24 cellular contexts compared by ENCODE assay signal in genomic region chr1:160547371-160547901, GRCh38. TPM values are rescaled to one million over a fixed set of nuclear protein-coding genes. Genes with fewer than 3 reads are reported as not detected.
A peak's percentile ranks its signal among the peaks of the same experiment; 100 is the strongest.
DNase-seq lines count a peak whose midpoint lies in the region; ATAC-seq, FAIRE-seq and TF ChIP-seq lines count a peak whose summit lies in the region.
"Had no signal": no experiment of that assay in that cellular context is flagged by ENCODE, and none has a peak within 500 bp of the region (broad histone marks: within the 10 kb centered on the region; RNA-seq: fewer than 3 reads in every experiment).

No MANE protein-coding gene starts in this region.

- H3K9me3 ChIP-seq in BLaER1 (no peaks in the 10 kb centered on the region), H1 (ENCODE audit: insufficient read depth in 2 of 2, low read depth in 1 of 2, low read length in 1 of 2) (no peaks in the 10 kb centered on the region)
- H3K9me3 ChIP-seq: thyroid gland had no signal

- no peaks in the 10 kb centered on the region for H3K27me3 ChIP-seq in BLaER1
- no peaks in the 10 kb centered on the region for H3K27me3 ChIP-seq in H1 (replicated peaks in 1 of 4; ENCODE audit: control insufficient read depth in 3 of 4, extremely low read depth in 1 of 4, insufficient read depth in 3 of 4, low read length in 3 of 4)
- H3K27me3 ChIP-seq: thyroid gland had no signal

- H2BK5ac ChIP-seq in H1 (ENCODE audit: low read depth, low read length) = 0 out of 2 replicates have a peak overlapping the region, but pooled peaks have one; percentile 22

- H4K91ac ChIP-seq in H1 (replicated peaks; ENCODE audit: insufficient read length, low read length) = no peak overlapping the region

- H3K36me3 Mint-ChIP-seq in T-cell (peaks cover 51% of the 10 kb centered on the region), nephron progenitor cell (ENCODE audit: low read depth) (no peaks in the 10 kb centered on the region)

- peak; percentile 73 for DNase-seq in G401 (ENCODE audit: low spot score)
- DNase-seq in T-cell = no peak
- no peak for DNase-seq in H1 (ENCODE audit: low read depth in 1 of 2, low spot score in 2 of 2)
- DNase-seq in nephron progenitor cell = no peak
- DNase-seq in stimulated activated CD4-positive, alpha-beta T cell treated with anti-CD3 and anti-CD28 coated beads, Interleukin-4, amount 100 ng/mL, for 24 hours = no peak
- DNase-seq: activated CD4-positive, alpha-beta T cell treated with anti-CD3 and anti-CD28 coated beads, Interleukin-2, amount 10 ng/mL, durations not matched to agents 7 days and 5 days; activated naive CD8-positive, alpha-beta T cell treated with anti-CD3 and anti-CD28 coated beads, Interleukin-2, amount 10 ng/mL, durations not matched to agents 7 days and 5 days; EL; kidney glomerular epithelial cell; NCI-H1436 treated with DMSO at 0.1 percent for 48 hours; occipital lobe; retina; stimulated activated naive CD4-positive, alpha-beta T cell; thyroid gland had no signal

- no peak overlapping the region; the same call in 1 of the 2 replicates for H2AK5ac ChIP-seq in H1 (ENCODE audit: low read depth, low read length)

- no peak overlapping the region for H4K8ac ChIP-seq in H1 (ENCODE audit: extremely low read depth, insufficient read depth, low read length)

- CTCF ChIA-PET in T-cell (lab: Charles Lee) (interaction anchor here (0.6 to 1.2 kb wide), 2 partner anchors 72 to 129 kb away, joined by 3 read pairs; no protein-coding TSS in a partner anchor), H1 (lab: Charles Lee; ENCODE audit: partially characterized antibody) (interaction anchor here (1.2 to 9.6 kb wide), 4 partner anchors 27 to 72 kb away, joined by 5 to 88 read pairs (median 27); no protein-coding TSS in a partner anchor)

- no peak for FAIRE-seq in H1 (lab: Jason Lieb, UNC)

- no peak overlapping the region for H3K4me3 Mint-ChIP-seq in T-cell
- no peak overlapping the region for H3K4me3 Mint-ChIP-seq in nephron progenitor cell
- H3K4me3 Mint-ChIP-seq: activated CD4-positive, alpha-beta T cell treated with anti-CD3 and anti-CD28 coated beads, Interleukin-2, amount 10 ng/mL, durations not matched to agents 7 days and 5 days; activated naive CD8-positive, alpha-beta T cell treated with anti-CD3 and anti-CD28 coated beads, Interleukin-2, amount 10 ng/mL, durations not matched to agents 7 days and 5 days; central memory CD8-positive, alpha-beta T cell; T-helper 2 cell treated with Interferon-gamma antibody and Interleukin-4, amounts not matched to agents 5 μg/mL and 100 μg/mL, for 36 hours had no signal

- no peak overlapping the region for H3K4ac ChIP-seq in H1 (replicated peaks; ENCODE audit: insufficient read length, low read depth, low read length)

- WGBS in H1 (ENCODE audit: extremely low coverage in 1 of 2, insufficient coverage in 1 of 2, insufficient read length in 1 of 2, insufficient replicate concordance in 2 of 2, low coverage in 1 of 2, low lambda C conversion rate in 2 of 2, missing lambda C conversion rate in 1 of 2), 2 experiments = 80% methylated on average over 4 of the region's 4 CpGs; no CpG with 5 or more reads in 1 of the 2 experiments

- H3K4me1 ChIP-seq in BLaER1 (peaks cover 86% of the 10 kb centered on the region), H1 (replicated peaks in 1 of 4; ENCODE audit: control insufficient read depth in 3 of 4, insufficient read depth in 4 of 4, low read length in 3 of 4) (no peaks in the 10 kb centered on the region)
- H3K4me1 ChIP-seq: thyroid gland had no signal

- TF ChIP-seq CTCF in H1 (IDR thresholded peaks at IDR 0.05; ENCODE audit: control extremely low read depth in 1 of 3, insufficient read depth in 1 of 3, low read depth in 1 of 3, low read length in 3 of 3) (no peak), nephron progenitor cell (IDR thresholded peaks at IDR 0.05) (no peak)

- H3K14ac ChIP-seq in H1 (ENCODE audit: insufficient read length) = no peak overlapping the region

- peak overlapping the region; percentile 85 for H3K4me2 ChIP-seq in BLaER1
- H3K4me2 ChIP-seq in H1 (ENCODE audit: insufficient read depth in 1 of 2, low read depth in 2 of 2, low read length in 2 of 2) = no peak overlapping the region
- H3K4me2 ChIP-seq: smooth muscle cell had no signal

- peak overlapping the region; percentile 88 for H3K27ac ChIP-seq in BLaER1
- H3K27ac ChIP-seq in H1 (ENCODE audit: low read depth, low read length) = no peak overlapping the region
- H3K27ac ChIP-seq: SK-N-MC, thyroid gland had no signal

- H3K36me3 ChIP-seq in BLaER1 (peaks cover 9% of the 10 kb centered on the region), H1 (ENCODE audit: control insufficient read depth in 2 of 4, insufficient read depth in 4 of 4, low read length in 3 of 4) (no peaks in the 10 kb centered on the region)
- H3K36me3 ChIP-seq: thyroid gland had no signal

- no peak overlapping the region for H2BK120ac ChIP-seq in H1 (replicated peaks; ENCODE audit: low read depth, low read length)

- no peak for TF ChIP-seq EP300 in H1 (IDR thresholded peaks at IDR 0.05; ENCODE audit: borderline replicate concordance in 1 of 2, low read depth in 2 of 2, low read length in 2 of 2)

- H3K4me3 ChIP-seq in BLaER1 (no peak overlapping the region), H1 (ENCODE audit: extremely low read depth in 1 of 4, insufficient read depth in 2 of 4, low read depth in 3 of 4, low read length in 4 of 4) (no peak overlapping the region)
- H3K4me3 ChIP-seq: lung, SK-N-MC, smooth muscle cell, thyroid gland had no signal

- no peak overlapping the region for H2AFZ ChIP-seq in H1 (ENCODE audit: low read length)

- H2BK12ac ChIP-seq in H1 (ENCODE audit: low read depth, low read length) = no peak overlapping the region

- ATAC-seq in T-cell (replicated peaks in 1 of 4) (no peak), GM21367 (IDR thresholded peaks at IDR 0.05; ENCODE audit: unreplicated experiment) (no peak), HG03439 (IDR thresholded peaks at IDR 0.05; ENCODE audit: unreplicated experiment) (no peak)

- no peaks in the 10 kb centered on the region for H3K79me2 ChIP-seq in H1 (ENCODE audit: control insufficient read depth in 1 of 2, insufficient read depth in 2 of 2, low read length in 2 of 2)

- no peak overlapping the region for H4K5ac ChIP-seq in H1 (ENCODE audit: insufficient read length, low read depth, low read length)

- POLR2A ChIA-PET in T-cell (lab: Charles Lee) (no interaction called here), H1 (lab: Charles Lee; ENCODE audit: partially characterized antibody) (no interaction called here)

- H2BK15ac ChIP-seq in H1 (ENCODE audit: low read length) = no peak overlapping the region

- TF ChIP-seq RAD21 in H1 (IDR thresholded peaks at IDR 0.05 in 1 of 2, conservative IDR thresholded peaks at IDR 0.05 in 1 of 2; ENCODE audit: low read depth in 2 of 2, low read length in 2 of 2) = no peak

- in situ Hi-C loops in G401 (cut with HindIII; ENCODE audit: low sequenced_read_pairs) = no loop called here

- no peak overlapping the region for H3K56ac ChIP-seq in H1 (replicated peaks; ENCODE audit: insufficient read length, low read depth, low read length)

- H3K23me2 ChIP-seq in H1 (ENCODE audit: low read depth, low read length) = no peaks in the 10 kb centered on the region

- H3K18ac ChIP-seq in H1 (ENCODE audit: extremely low read depth, low read length) = no peak overlapping the region

- peak overlapping the region; percentile 48 to 75 for H3K27ac Mint-ChIP-seq in T-cell
- no peak overlapping the region for H3K27ac Mint-ChIP-seq in nephron progenitor cell
- H3K27ac Mint-ChIP-seq: activated CD4-positive, alpha-beta T cell treated with anti-CD3 and anti-CD28 coated beads, Interleukin-2, amount 10 ng/mL, durations not matched to agents 7 days and 5 days; T-helper 2 cell treated with Interferon-gamma antibody and Interleukin-4, amounts not matched to agents 5 μg/mL and 100 μg/mL, for 36 hours had no signal

- H3K27me3 Mint-ChIP-seq in T-cell (no peaks in the 10 kb centered on the region), nephron progenitor cell (ENCODE audit: low read depth, poor library complexity) (no peaks in the 10 kb centered on the region)
- H3K27me3 Mint-ChIP-seq: activated CD4-positive, alpha-beta T cell treated with anti-CD3 and anti-CD28 coated beads, Interleukin-2, amount 10 ng/mL, durations not matched to agents 7 days and 5 days; activated naive CD8-positive, alpha-beta T cell treated with anti-CD3 and anti-CD28 coated beads, Interleukin-2, amount 10 ng/mL, durations not matched to agents 7 days and 5 days; central memory CD8-positive, alpha-beta T cell had no signal

- H3K9ac ChIP-seq in BLaER1 (no peak overlapping the region; the same call in 1 of the 2 replicates), H1 (replicated peaks in 1 of 4; ENCODE audit: extremely low read depth in 1 of 4, low read depth in 3 of 4, low read length in 3 of 4) (no peak overlapping the region)

- H3K4me1 Mint-ChIP-seq in T-cell (peaks cover 30 to 64% (median 38%) of the 10 kb centered on the region in 3 donors), nephron progenitor cell (peaks cover 13% of the 10 kb centered on the region)

- no peak overlapping the region for H2BK20ac ChIP-seq in H1 (ENCODE audit: low read length)

- H3K79me1 ChIP-seq in H1 (ENCODE audit: low read depth, low read length) = no peaks in the 10 kb centered on the region

- H4K20me1 ChIP-seq in BLaER1 (no peaks in the 10 kb centered on the region), H1 (replicated peaks in 1 of 2; ENCODE audit: control insufficient read depth in 1 of 2, insufficient read depth in 2 of 2, low read length in 2 of 2) (no peaks in the 10 kb centered on the region)

- no peaks in the 10 kb centered on the region for H3K9me3 Mint-ChIP-seq in T-cell
- H3K9me3 Mint-ChIP-seq in nephron progenitor cell = no peaks in the 10 kb centered on the region
- H3K9me3 Mint-ChIP-seq: activated CD4-positive, alpha-beta T cell treated with anti-CD3 and anti-CD28 coated beads, Interleukin-2, amount 10 ng/mL, durations not matched to agents 7 days and 5 days; activated naive CD8-positive, alpha-beta T cell treated with anti-CD3 and anti-CD28 coated beads, Interleukin-2, amount 10 ng/mL, durations not matched to agents 7 days and 5 days; central memory CD8-positive, alpha-beta T cell; T-helper 2 cell treated with Interferon-gamma antibody and Interleukin-4, amounts not matched to agents 5 μg/mL and 100 μg/mL, for 36 hours had no signal

- no peak overlapping the region for H3K23ac ChIP-seq in H1 (ENCODE audit: insufficient read length)

- no peak for TF ChIP-seq POLR2A in H1 (IDR thresholded peaks at IDR 0.05; ENCODE audit: control extremely low read depth in 1 of 2, low read depth in 2 of 2, low read length in 2 of 2)

RNA-seq across cellular contexts. Expression of gene SLAMF6, which starts 24.4 kb away (rescaled TPM):
- not detected in 2 replicates for total RNA-seq in G401 (2014; rRNA removed; shearing (Covaris generic))
- total RNA-seq in T-cell = 10 to 100 TPM; 39.9 to 53.0 (median 47.3) TPM
- not detected in 2 replicates for total RNA-seq in H1 (2021; fragmentation: NEBNext Ultra II Directional; extraction: Animal tissue kit (Norgen Biotek cat#: 25700))
- polyA plus RNA-seq in H1 (2011; rRNA removed) = not detected in 2 replicates
- polyA plus RNA-seq in H1 (2011; cell fraction: cytosol; rRNA removed) = not detected
- polyA plus RNA-seq in H1 (2011; cell fraction: nucleus; rRNA removed) = not detected
- not detected in 4 replicates for polyA plus RNA-seq in H1 (2012, experiment 1 of 2)
- polyA plus RNA-seq in H1 (2012, experiment 2 of 2) = not detected
- polyA plus RNA-seq in H1 (2013, experiment 1 of 2) = not detected
- not detected for polyA plus RNA-seq in H1 (2013, experiment 2 of 2)
- polyA minus RNA-seq in H1 (2011; rRNA and poly(A)+ RNA removed) = not detected in 2 replicates
- polyA minus RNA-seq in H1 (2011; cell fraction: cytosol; rRNA and poly(A)+ RNA removed) = not detected
- polyA minus RNA-seq in H1 (2011; cell fraction: nucleus; rRNA and poly(A)+ RNA removed) = not detected
- total RNA-seq: HT-29, occipital lobe, smooth muscle cell had no signal
- polyA plus RNA-seq: BJ, smooth muscle cell had no signal

RNA-seq across cellular contexts. Expression of gene CD84, which starts 31.9 kb away (rescaled TPM):
- not detected in 2 replicates for total RNA-seq in G401 (2014; rRNA removed; shearing (Covaris generic))
- 10 to 100 TPM; 47.5 to 97.4 (median 51.8) TPM for total RNA-seq in T-cell
- total RNA-seq in H1 (2021; fragmentation: NEBNext Ultra II Directional; extraction: Animal tissue kit (Norgen Biotek cat#: 25700)) = not detected in 2 replicates
- not detected in 2 replicates for polyA plus RNA-seq in H1 (2011; rRNA removed)
- polyA plus RNA-seq in H1 (2011; cell fraction: cytosol; rRNA removed) = not detected
- polyA plus RNA-seq in H1 (2011; cell fraction: nucleus; rRNA removed) = not detected
- not detected in 4 replicates for polyA plus RNA-seq in H1 (2012, experiment 1 of 2)
- polyA plus RNA-seq in H1 (2012, experiment 2 of 2) = not detected
- not detected for polyA plus RNA-seq in H1 (2013, experiment 1 of 2)
- polyA plus RNA-seq in H1 (2013, experiment 2 of 2) = not detected
- polyA minus RNA-seq in H1 (2011; rRNA and poly(A)+ RNA removed) = not detected in 2 replicates
- not detected for polyA minus RNA-seq in H1 (2011; cell fraction: cytosol; rRNA and poly(A)+ RNA removed)
- not detected for polyA minus RNA-seq in H1 (2011; cell fraction: nucleus; rRNA and poly(A)+ RNA removed)
- total RNA-seq: HT-29, smooth muscle cell had no signal
- polyA plus RNA-seq: BJ, smooth muscle cell had no signal

Comparison
In these comparisons a context has a peak if more than half of its experiments do, and no peak if none do; other contexts are left out.
1. RNA of gene SLAMF6, which starts 24.4 kb away (total RNA-seq): 39.9 to 53.0 TPM in T-cell; not detected in G401 and not detected in H1; every median in the first group is over 10 times any median in the second.
2. RNA of gene CD84, which starts 31.9 kb away (total RNA-seq): 47.5 to 97.4 TPM in T-cell; not detected in G401 and not detected in H1; every median in the first group is over 10 times any median in the second.